Comparison of ENCODE assay signal across 1 cellular context in the genomic region with DNA sequence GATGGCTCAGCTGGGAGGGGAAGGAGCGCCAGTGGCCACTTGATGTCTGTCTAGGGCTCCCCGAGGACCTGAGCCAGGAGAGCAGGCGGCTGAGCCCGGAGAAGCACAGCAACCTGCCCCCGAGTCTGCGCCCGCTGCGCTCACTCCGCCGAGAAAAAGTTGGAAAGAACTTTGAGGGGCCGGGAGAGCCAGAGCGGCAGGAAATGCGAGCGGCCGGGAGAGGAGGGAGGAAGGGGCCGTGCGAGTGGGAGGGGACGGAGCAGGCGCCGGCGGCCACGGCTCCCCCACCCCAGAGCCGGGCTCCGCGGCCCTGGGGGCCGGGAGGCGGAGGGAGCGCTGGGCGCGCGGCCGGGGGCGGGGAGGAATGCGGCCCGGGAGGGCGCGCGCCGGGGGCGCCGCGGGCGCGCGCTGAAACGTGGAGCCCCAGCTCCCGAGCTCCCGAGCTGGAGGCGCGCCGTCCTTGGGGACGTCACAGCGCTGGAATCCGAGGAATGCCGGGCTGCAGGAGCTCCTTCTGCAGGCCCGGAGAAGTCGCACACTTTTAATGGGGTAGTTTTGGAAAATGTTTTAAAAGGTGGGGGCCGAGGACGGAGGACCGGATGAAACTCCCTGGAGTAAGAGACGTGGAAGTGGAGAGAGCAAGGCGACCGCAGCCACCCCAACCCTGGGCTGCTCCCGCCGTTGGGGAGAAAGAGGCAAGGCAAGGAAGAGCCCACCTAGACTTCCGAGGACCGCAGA.
A peak's percentile ranks its signal among the peaks of the same experiment; 100 is the strongest.
TF ChIP-seq lines count a peak whose summit lies in the region.

Gene PTPN14, minus strand, starts transcription at position 167 of the 738 bp plus-strand sequence. CDS start 86,799 bp downstream, outside the sequence.

TF ChIP-seq in IMR-90, 13 proteins besides CTCF, POLR2A, EP300 and RAD21:
- TF ChIP-seq BHLHE40 (IDR thresholded peaks at IDR 0.05; ENCODE audit: low read depth, low read length) (peak; percentile 57), FOS (IDR thresholded peaks at IDR 0.05; ENCODE audit: low read depth, low read length) (no peak), USF2 (IDR thresholded peaks at IDR 0.05; ENCODE audit: low read depth, low read length) (no peak), NFE2L2 (IDR thresholded peaks at IDR 0.05; ENCODE audit: low read depth, low read length) (no peak), MXI1 (IDR thresholded peaks at IDR 0.05; ENCODE audit: borderline replicate concordance, low read depth, low read length) (peak; percentile 66), SMC3 (IDR thresholded peaks at IDR 0.05; ENCODE audit: low read depth, low read length) (peak; percentile 11; the same call in 1 of the 2 replicates), RCOR1 (IDR thresholded peaks at IDR 0.05; ENCODE audit: insufficient replicate concordance, low read length) (peak; percentile 17), RFX5 (IDR thresholded peaks at IDR 0.05; ENCODE audit: low read depth, low read length) (no peak), CHD1 (IDR thresholded peaks at IDR 0.05; ENCODE audit: low read depth, low read length) (0 out of 2 replicates have a peak, but pooled peaks have one; percentile 56), CEBPB (IDR thresholded peaks at IDR 0.05; ENCODE audit: low read depth, low read length) (no peak), MAZ (IDR thresholded peaks at IDR 0.05; ENCODE audit: borderline replicate concordance, low read depth, low read length) (peak; percentile 99), MAFK (IDR thresholded peaks at IDR 0.05; ENCODE audit: low read depth, low read length) (no peak), ELK1 (IDR thresholded peaks at IDR 0.05; ENCODE audit: borderline replicate concordance, low read depth, low read length) (no peak)
